In the genomic region with DNA sequence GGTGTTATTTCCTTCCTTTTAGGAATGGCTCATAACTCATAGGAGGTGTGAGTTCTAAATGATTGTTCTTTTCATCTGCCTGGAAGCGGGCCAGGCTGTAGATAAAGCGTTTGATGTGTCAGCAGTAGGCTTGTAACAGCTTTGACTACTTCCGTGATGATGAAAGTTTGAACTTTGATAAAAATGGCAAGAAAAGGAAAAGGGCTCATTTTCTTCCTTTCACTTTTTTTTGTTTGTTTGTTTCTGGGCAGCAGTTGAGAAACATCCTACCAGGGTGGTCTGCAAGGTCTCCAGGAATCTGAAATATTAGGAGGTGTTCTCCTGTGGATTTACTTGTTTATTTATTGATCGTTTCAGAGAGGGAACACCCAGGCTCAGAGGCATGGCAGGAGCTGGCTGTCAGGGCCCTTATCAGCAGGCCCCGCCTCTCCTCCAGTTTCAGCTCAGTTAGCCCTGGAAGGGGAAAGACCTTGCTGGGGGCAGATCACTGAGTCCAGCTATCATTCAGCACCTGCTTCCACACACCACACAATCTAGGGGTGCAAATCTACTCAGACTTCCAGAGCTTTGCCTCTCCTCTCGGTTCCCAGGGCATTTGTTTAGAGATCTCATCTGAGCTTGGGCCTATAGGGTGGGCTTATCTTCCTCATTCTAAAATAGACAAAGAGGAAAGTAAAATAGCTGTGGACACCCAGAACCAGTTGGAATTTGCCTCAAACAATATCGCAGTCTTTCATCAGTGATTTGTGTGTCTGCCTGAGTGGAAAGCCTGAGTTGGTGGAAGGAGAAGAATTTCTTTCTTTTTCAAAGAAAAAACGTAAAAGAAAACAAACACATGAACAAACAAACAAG, we compare ENCODE assay signal across 1 cellular context.
TF ChIP-seq lines count a peak whose summit lies in the region.

No MANE protein-coding gene starts in this region.

TF ChIP-seq in HepG2, 621 proteins besides CTCF, POLR2A, EP300 and RAD21 (continued from another document and continues in another):
- TF ChIP-seq, protein P1, sequence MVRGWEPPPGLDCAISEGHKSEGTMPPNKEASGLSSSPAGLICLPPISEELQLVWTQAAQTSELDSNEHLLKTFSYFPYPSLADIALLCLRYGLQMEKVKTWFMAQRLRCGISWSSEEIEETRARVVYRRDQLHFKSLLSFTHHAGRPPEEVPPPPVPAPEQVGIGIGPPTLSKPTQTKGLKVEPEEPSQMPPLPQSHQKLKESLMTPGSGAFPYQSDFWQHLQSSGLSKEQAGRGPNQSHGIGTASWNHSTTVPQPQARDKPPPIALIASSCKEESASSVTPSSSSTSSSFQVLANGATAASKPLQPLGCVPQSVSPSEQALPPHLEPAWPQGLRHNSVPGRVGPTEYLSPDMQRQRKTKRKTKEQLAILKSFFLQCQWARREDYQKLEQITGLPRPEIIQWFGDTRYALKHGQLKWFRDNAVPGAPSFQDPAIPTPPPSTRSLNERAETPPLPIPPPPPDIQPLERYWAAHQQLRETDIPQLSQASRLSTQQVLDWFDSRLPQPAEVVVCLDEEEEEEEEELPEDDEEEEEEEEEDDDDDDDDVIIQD (CRISPR knock-in tag; IDR thresholded peaks at IDR 0.05; ENCODE audit: low read depth) = peak; percentile 48; the same call in 1 of the 2 replicates
- TF ChIP-seq MED1 (CRISPR knock-in tag; IDR thresholded peaks at IDR 0.05) (peak; percentile 57), SAP130 (CRISPR knock-in tag; IDR thresholded peaks at IDR 0.05; ENCODE audit: low read depth) (peak; percentile 46), NCOR1 (IDR thresholded peaks at IDR 0.05; ENCODE audit: borderline replicate concordance, low read length) (peak; percentile 86; the same call in 1 of the 2 replicates), MAFF (IDR thresholded peaks at IDR 0.05; ENCODE audit: low read depth, low read length) (peak; percentile 71), FOXO1 (CRISPR knock-in tag; IDR thresholded peaks at IDR 0.05) (peak; percentile 42; the same call in 1 of the 2 replicates), FOXK2 (IDR thresholded peaks at IDR 0.05) (0 out of 2 replicates have a peak, but pooled peaks have one; percentile 26), ZNF350 (CRISPR knock-in tag; IDR thresholded peaks at IDR 0.05; ENCODE audit: borderline replicate concordance, low read depth) (peak; percentile 23; the same call in 1 of the 2 replicates), HOXA5 (CRISPR knock-in tag; IDR thresholded peaks at IDR 0.05) (peak; percentile 72; the same call in 1 of the 2 replicates), REPIN1 (CRISPR knock-in tag; IDR thresholded peaks at IDR 0.05; ENCODE audit: borderline replicate concordance, low read depth) (peak; percentile 55; the same call in 1 of the 2 replicates), RBAK (CRISPR knock-in tag; IDR thresholded peaks at IDR 0.05) (0 out of 2 replicates have a peak, but pooled peaks have one; percentile 58), MAFK (conservative IDR thresholded peaks at IDR 0.05 in 1 of 2, IDR thresholded peaks at IDR 0.05 in 1 of 2; ENCODE audit: low read length in 2 of 2) (peak; percentile 61 to 72), U2AF1 (optimal IDR thresholded peaks at IDR 0.05; ENCODE audit: low read depth, low read length) (no peak), SOX13 (IDR thresholded peaks at IDR 0.05) (peak; percentile 68; the same call in 1 of the 2 replicates), SOX13 (CRISPR knock-in tag; conservative IDR thresholded peaks at IDR 0.05 in 1 of 2, IDR thresholded peaks at IDR 0.05 in 1 of 2) (peak in 1 of 2 experiments; percentile 78; a peak in 2 of 4 replicates), HMG20B (CRISPR knock-in tag; conservative IDR thresholded peaks at IDR 0.05) (0 out of 2 replicates have a peak, but pooled peaks have one; percentile 21), CREM (IDR thresholded peaks at IDR 0.05) (peak; percentile 63; the same call in 1 of the 2 replicates), CREM (CRISPR knock-in tag; IDR thresholded peaks at IDR 0.05) (no peak), NR2F6 (IDR thresholded peaks at IDR 0.05) (peak; percentile 40; the same call in 1 of the 2 replicates), NR2F6 (CRISPR knock-in tag; IDR thresholded peaks at IDR 0.05) (peak; percentile 26; the same call in 1 of the 2 replicates), FOXA1 (IDR thresholded peaks at IDR 0.05) (no peak), FOXA1 (CRISPR knock-in tag; IDR thresholded peaks at IDR 0.05) (0 out of 2 replicates have a peak, but pooled peaks have one; percentile 6), ZNF614 (CRISPR knock-in tag; IDR thresholded peaks at IDR 0.05; ENCODE audit: borderline replicate concordance) (0 out of 2 replicates have a peak, but pooled peaks have one; percentile 19), NR2F2 (IDR thresholded peaks at IDR 0.05; ENCODE audit: borderline replicate concordance, low read depth) (no peak), PHF21A (CRISPR knock-in tag; IDR thresholded peaks at IDR 0.05) (peak; percentile 43; the same call in 1 of the 2 replicates), GABPB1 (CRISPR knock-in tag; IDR thresholded peaks at IDR 0.05) (peak; percentile 65; the same call in 1 of the 2 replicates), DR1 (CRISPR knock-in tag; IDR thresholded peaks at IDR 0.05) (no peak), HNF4A (CRISPR knock-in tag; IDR thresholded peaks at IDR 0.05) (peak; percentile 80), KAT7 (CRISPR knock-in tag; IDR thresholded peaks at IDR 0.05; ENCODE audit: borderline replicate concordance) (0 out of 2 replicates have a peak, but pooled peaks have one; percentile 42), HHEX (CRISPR knock-in tag; IDR thresholded peaks at IDR 0.05) (0 out of 2 replicates have a peak, but pooled peaks have one; percentile 71), ZSCAN22 (CRISPR knock-in tag; IDR thresholded peaks at IDR 0.05) (no peak), TRIM24 (CRISPR knock-in tag; IDR thresholded peaks at IDR 0.05) (peak; percentile 87), MBD4 (IDR thresholded peaks at IDR 0.05; ENCODE audit: borderline replicate concordance, low read length) (peak; percentile 55; the same call in 1 of the 2 replicates), MTA1 (CRISPR knock-in tag; IDR thresholded peaks at IDR 0.05; ENCODE audit: borderline replicate concordance) (no peak), FOXK1 (CRISPR knock-in tag; IDR thresholded peaks at IDR 0.05; ENCODE audit: borderline replicate concordance, low read depth) (peak; percentile 66; the same call in 1 of the 2 replicates), PPARG (CRISPR knock-in tag; conservative IDR thresholded peaks at IDR 0.05) (peak; percentile 73), NAIF1 (CRISPR knock-in tag; IDR thresholded peaks at IDR 0.05; ENCODE audit: borderline replicate concordance) (peak; percentile 52; the same call in 1 of the 2 replicates), SMYD3 (CRISPR knock-in tag; IDR thresholded peaks at IDR 0.05) (peak; percentile 43; the same call in 1 of the 2 replicates)
- TF ChIP-seq, protein P2, sequence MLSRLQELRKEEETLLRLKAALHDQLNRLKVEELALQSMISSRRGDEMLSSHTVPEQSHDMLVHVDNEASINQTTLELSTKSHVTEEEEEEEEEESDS (CRISPR knock-in tag; IDR thresholded peaks at IDR 0.05; ENCODE audit: borderline replicate concordance) = 0 out of 2 replicates have a peak, but pooled peaks have one; percentile 22
- TF ChIP-seq, protein P3, sequence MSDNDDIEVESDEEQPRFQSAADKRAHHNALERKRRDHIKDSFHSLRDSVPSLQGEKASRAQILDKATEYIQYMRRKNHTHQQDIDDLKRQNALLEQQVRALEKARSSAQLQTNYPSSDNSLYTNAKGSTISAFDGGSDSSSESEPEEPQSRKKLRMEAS (IDR thresholded peaks at IDR 0.05) = peak; percentile 43; the same call in 1 of the 2 replicates
- TF ChIP-seq, protein P4, sequence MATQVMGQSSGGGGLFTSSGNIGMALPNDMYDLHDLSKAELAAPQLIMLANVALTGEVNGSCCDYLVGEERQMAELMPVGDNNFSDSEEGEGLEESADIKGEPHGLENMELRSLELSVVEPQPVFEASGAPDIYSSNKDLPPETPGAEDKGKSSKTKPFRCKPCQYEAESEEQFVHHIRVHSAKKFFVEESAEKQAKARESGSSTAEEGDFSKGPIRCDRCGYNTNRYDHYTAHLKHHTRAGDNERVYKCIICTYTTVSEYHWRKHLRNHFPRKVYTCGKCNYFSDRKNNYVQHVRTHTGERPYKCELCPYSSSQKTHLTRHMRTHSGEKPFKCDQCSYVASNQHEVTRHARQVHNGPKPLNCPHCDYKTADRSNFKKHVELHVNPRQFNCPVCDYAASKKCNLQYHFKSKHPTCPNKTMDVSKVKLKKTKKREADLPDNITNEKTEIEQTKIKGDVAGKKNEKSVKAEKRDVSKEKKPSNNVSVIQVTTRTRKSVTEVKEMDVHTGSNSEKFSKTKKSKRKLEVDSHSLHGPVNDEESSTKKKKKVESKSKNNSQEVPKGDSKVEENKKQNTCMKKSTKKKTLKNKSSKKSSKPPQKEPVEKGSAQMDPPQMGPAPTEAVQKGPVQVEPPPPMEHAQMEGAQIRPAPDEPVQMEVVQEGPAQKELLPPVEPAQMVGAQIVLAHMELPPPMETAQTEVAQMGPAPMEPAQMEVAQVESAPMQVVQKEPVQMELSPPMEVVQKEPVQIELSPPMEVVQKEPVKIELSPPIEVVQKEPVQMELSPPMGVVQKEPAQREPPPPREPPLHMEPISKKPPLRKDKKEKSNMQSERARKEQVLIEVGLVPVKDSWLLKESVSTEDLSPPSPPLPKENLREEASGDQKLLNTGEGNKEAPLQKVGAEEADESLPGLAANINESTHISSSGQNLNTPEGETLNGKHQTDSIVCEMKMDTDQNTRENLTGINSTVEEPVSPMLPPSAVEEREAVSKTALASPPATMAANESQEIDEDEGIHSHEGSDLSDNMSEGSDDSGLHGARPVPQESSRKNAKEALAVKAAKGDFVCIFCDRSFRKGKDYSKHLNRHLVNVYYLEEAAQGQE (IDR thresholded peaks at IDR 0.05; ENCODE audit: borderline replicate concordance in 1 of 2, low read depth in 1 of 2, low read length in 2 of 2) = 0 out of 4 replicates have a peak, but pooled peaks of 1 of the 2 experiments have one; percentile 6
- TF ChIP-seq, protein P5, sequence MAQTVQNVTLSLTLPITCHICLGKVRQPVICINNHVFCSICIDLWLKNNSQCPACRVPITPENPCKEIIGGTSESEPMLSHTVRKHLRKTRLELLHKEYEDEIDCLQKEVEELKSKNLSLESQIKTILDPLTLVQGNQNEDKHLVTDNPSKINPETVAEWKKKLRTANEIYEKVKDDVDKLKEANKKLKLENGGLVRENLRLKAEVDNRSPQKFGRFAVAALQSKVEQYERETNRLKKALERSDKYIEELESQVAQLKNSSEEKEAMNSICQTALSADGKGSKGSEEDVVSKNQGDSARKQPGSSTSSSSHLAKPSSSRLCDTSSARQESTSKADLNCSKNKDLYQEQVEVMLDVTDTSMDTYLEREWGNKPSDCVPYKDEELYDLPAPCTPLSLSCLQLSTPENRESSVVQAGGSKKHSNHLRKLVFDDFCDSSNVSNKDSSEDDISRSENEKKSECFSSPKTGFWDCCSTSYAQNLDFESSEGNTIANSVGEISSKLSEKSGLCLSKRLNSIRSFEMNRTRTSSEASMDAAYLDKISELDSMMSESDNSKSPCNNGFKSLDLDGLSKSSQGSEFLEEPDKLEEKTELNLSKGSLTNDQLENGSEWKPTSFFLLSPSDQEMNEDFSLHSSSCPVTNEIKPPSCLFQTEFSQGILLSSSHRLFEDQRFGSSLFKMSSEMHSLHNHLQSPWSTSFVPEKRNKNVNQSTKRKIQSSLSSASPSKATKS (CRISPR knock-in tag; IDR thresholded peaks at IDR 0.05) = 0 out of 2 replicates have a peak, but pooled peaks have one; percentile 24
- TF ChIP-seq, protein P6, sequence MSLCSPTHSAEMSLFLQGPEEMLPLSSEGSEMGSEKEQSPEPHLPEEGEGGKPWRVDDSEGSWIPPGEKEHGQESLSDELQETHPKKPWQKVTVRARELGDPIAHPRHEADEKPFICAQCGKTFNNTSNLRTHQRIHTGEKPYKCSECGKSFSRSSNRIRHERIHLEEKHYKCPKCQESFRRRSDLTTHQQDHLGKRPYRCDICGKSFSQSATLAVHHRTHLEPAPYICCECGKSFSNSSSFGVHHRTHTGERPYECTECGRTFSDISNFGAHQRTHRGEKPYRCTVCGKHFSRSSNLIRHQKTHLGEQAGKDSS (CRISPR knock-in tag; IDR thresholded peaks at IDR 0.05; ENCODE audit: borderline replicate concordance, low read depth) = peak; percentile 75; the same call in 1 of the 2 replicates
- TF ChIP-seq, protein P7, sequence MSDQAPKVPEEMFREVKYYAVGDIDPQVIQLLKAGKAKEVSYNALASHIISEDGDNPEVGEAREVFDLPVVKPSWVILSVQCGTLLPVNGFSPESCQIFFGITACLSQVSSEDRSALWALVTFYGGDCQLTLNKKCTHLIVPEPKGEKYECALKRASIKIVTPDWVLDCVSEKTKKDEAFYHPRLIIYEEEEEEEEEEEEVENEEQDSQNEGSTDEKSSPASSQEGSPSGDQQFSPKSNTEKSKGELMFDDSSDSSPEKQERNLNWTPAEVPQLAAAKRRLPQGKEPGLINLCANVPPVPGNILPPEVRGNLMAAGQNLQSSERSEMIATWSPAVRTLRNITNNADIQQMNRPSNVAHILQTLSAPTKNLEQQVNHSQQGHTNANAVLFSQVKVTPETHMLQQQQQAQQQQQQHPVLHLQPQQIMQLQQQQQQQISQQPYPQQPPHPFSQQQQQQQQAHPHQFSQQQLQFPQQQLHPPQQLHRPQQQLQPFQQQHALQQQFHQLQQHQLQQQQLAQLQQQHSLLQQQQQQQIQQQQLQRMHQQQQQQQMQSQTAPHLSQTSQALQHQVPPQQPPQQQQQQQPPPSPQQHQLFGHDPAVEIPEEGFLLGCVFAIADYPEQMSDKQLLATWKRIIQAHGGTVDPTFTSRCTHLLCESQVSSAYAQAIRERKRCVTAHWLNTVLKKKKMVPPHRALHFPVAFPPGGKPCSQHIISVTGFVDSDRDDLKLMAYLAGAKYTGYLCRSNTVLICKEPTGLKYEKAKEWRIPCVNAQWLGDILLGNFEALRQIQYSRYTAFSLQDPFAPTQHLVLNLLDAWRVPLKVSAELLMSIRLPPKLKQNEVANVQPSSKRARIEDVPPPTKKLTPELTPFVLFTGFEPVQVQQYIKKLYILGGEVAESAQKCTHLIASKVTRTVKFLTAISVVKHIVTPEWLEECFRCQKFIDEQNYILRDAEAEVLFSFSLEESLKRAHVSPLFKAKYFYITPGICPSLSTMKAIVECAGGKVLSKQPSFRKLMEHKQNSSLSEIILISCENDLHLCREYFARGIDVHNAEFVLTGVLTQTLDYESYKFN (CRISPR knock-in tag; conservative IDR thresholded peaks at IDR 0.05) = peak; percentile 77
- TF ChIP-seq, protein P8, sequence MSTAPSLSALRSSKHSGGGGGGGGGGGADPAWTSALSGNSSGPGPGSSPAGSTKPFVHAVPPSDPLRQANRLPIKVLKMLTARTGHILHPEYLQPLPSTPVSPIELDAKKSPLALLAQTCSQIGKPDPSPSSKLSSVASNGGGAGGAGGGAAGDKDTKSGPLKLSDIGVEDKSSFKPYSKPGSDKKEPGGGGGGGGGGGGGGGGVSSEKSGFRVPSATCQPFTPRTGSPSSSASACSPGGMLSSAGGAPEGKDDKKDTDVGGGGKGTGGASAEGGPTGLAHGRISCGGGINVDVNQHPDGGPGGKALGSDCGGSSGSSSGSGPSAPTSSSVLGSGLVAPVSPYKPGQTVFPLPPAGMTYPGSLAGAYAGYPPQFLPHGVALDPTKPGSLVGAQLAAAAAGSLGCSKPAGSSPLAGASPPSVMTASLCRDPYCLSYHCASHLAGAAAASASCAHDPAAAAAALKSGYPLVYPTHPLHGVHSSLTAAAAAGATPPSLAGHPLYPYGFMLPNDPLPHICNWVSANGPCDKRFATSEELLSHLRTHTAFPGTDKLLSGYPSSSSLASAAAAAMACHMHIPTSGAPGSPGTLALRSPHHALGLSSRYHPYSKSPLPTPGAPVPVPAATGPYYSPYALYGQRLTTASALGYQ (CRISPR knock-in tag; IDR thresholded peaks at IDR 0.05) = peak; percentile 64; the same call in 1 of the 2 replicates
